In genomic region chr6:33695451-33695855, GRCh38 we compare ENCODE assay signal across 12 cellular contexts. TPM values are rescaled to one million over a fixed set of nuclear protein-coding genes. Genes with fewer than 3 reads are reported as not detected.
DNase-seq lines count a peak whose midpoint lies in the region; ATAC-seq, FAIRE-seq and TF ChIP-seq lines count a peak whose summit lies in the region.
"Had no signal": no experiment of that assay in that cellular context is flagged by ENCODE, and none has a peak within 500 bp of the region (broad histone marks: within the 10 kb centered on the region; RNA-seq: fewer than 3 reads in every experiment).

No MANE protein-coding gene starts in this region.

- FAIRE-seq in H54 (lab: Jason Lieb, UNC) = no peak

- intact Hi-C loops in left ventricle myocardium inferior (cut with micrococcal nuclease) = no loop called here
- intact Hi-C loops in thyroid gland (cut with DNase I) = no loop called here
- intact Hi-C loops in left lung (cut with DNase I) = no loop called here

- TF ChIP-seq POLR2A in thyroid gland (IDR thresholded peaks at IDR 0.05) (no peak), H54 (IDR thresholded peaks at IDR 0.05; ENCODE audit: low read depth, low read length) (no peak)

- no peaks in the 10 kb centered on the region for H3K9me3 Mint-ChIP-seq in activated T-cell treated with anti-CD3 and anti-CD28 coated beads, Interleukin-2, amount 50 U/mL, for 72 hours
- H3K9me3 Mint-ChIP-seq in activated CD4-positive, alpha-beta memory T cell treated with anti-CD3 and anti-CD28 coated beads, Interleukin-2, amount 10 ng/mL, durations not matched to agents 7 days and 5 days = no peaks in the 10 kb centered on the region

- ATAC-seq in activated T-cell treated with anti-CD3 and anti-CD28 coated beads, Interleukin-2, amount 50 U/mL, for 72 hours (replicated peaks in 1 of 2) = no peak
- ATAC-seq in left lung = no peak

- no peak overlapping the region for H3K4me3 ChIP-seq in left ventricle myocardium inferior
- no peak overlapping the region for H3K4me3 ChIP-seq in thyroid gland (replicated peaks in 1 of 3)
- H3K4me3 ChIP-seq in left lung = no peak overlapping the region

- H3K27me3 ChIP-seq in left ventricle myocardium inferior (ENCODE audit: low read depth) = no peaks in the 10 kb centered on the region
- H3K27me3 ChIP-seq in thyroid gland = no peaks in the 10 kb centered on the region
- no peaks in the 10 kb centered on the region for H3K27me3 ChIP-seq in left lung

- H3K9me3 ChIP-seq in left ventricle myocardium inferior (replicated peaks) = no peaks in the 10 kb centered on the region
- no peaks in the 10 kb centered on the region for H3K9me3 ChIP-seq in thyroid gland
- no peaks in the 10 kb centered on the region for H3K9me3 ChIP-seq in left lung

- peaks cover 8 to 14% of the 10 kb centered on the region in 2 donors for H3K36me3 Mint-ChIP-seq in activated T-cell treated with anti-CD3 and anti-CD28 coated beads, Interleukin-2, amount 50 U/mL, for 72 hours (ENCODE audit: insufficient read depth in 2 of 2)
- peaks cover 86% of the 10 kb centered on the region for H3K36me3 Mint-ChIP-seq in activated CD4-positive, alpha-beta memory T cell treated with anti-CD3 and anti-CD28 coated beads, Interleukin-2, amount 10 ng/mL, durations not matched to agents 7 days and 5 days (ENCODE audit: low read depth)

- H3K4me1 ChIP-seq in left ventricle myocardium inferior (peaks cover 100% of the 10 kb centered on the region), thyroid gland (peaks cover 20 to 52% of the 10 kb centered on the region in 2 donors), left lung (peaks cover 14 to 77% of the 10 kb centered on the region in 2 donors)

- H3K27me3 Mint-ChIP-seq in activated T-cell treated with anti-CD3 and anti-CD28 coated beads, Interleukin-2, amount 50 U/mL, for 72 hours (ENCODE audit: low read depth) = no peaks in the 10 kb centered on the region
- no peaks in the 10 kb centered on the region for H3K27me3 Mint-ChIP-seq in activated CD4-positive, alpha-beta memory T cell treated with anti-CD3 and anti-CD28 coated beads, Interleukin-2, amount 10 ng/mL, durations not matched to agents 7 days and 5 days

- POLR2A ChIA-PET in activated CD4-positive, alpha-beta memory T cell treated with anti-CD3 and anti-CD28 coated beads, Interleukin-2, amount 10 ng/mL, durations not matched to agents 7 days and 5 days (lab: Charles Lee) = interaction anchor here (0.9 to 4.1 kb wide), 8 partner anchors 8 to 209 kb away, joined by 3 to 25 read pairs (median 4); partner anchors contain the start of genes ITPR3 and UQCC2

- WGBS in thyroid gland, 2 donors = 71 to 92% methylated on average over 6 to 12 of the region's 15 CpGs

- H3K27ac ChIP-seq in left ventricle myocardium inferior (replicated peaks) (peak overlapping the region; percentile 90), thyroid gland (peak overlapping the region in 2 of 3 donors; percentile 38 to 56), left lung (peak overlapping the region in 1 of 2 donors; percentile 26)

- no peak for TF ChIP-seq CTCF in left ventricle myocardium inferior (IDR thresholded peaks at IDR 0.05; ENCODE audit: borderline replicate concordance)
- TF ChIP-seq CTCF in thyroid gland (IDR thresholded peaks at IDR 0.05) = no peak
- no peak for TF ChIP-seq CTCF in left lung (IDR thresholded peaks at IDR 0.05)

- H3K36me3 ChIP-seq in left ventricle myocardium inferior = peaks cover 14% of the 10 kb centered on the region
- H3K36me3 ChIP-seq in thyroid gland = peaks cover 54 to 62% of the 10 kb centered on the region in 2 donors
- peaks cover 0 to 87% of the 10 kb centered on the region in 2 donors for H3K36me3 ChIP-seq in left lung

- no peak overlapping the region for H3K4me3 Mint-ChIP-seq in activated T-cell treated with anti-CD3 and anti-CD28 coated beads, Interleukin-2, amount 50 U/mL, for 72 hours
- no peak overlapping the region for H3K4me3 Mint-ChIP-seq in activated CD4-positive, alpha-beta memory T cell treated with anti-CD3 and anti-CD28 coated beads, Interleukin-2, amount 10 ng/mL, durations not matched to agents 7 days and 5 days

- DNase-seq in activated T-cell treated with anti-CD3 and anti-CD28 coated beads, Interleukin-2, amount 50 U/mL, for 72 hours = no peak
- DNase-seq in activated T-cell treated with anti-CD3 and anti-CD28 coated beads for 4 hours (no peak), left ventricle myocardium inferior (no peak), thyroid gland (no peak), NCI-H2227 treated with DMSO at 0.1 percent for 48 hours (lab: John Stamatoyannopoulos, UW) (no peak), left lung (no peak), H54 (ENCODE audit: insufficient read length, low spot score) (no peak)
- no peak for DNase-seq in activated CD4-positive, alpha-beta memory T cell treated with anti-CD3 and anti-CD28 coated beads, Interleukin-2, amount 10 ng/mL, durations not matched to agents 7 days and 5 days
- DNase-seq: activated CD4-positive, CD25-positive, alpha-beta regulatory T cell treated with anti-CD3 and anti-CD28 coated beads, Interleukin-2, amount 50 U/mL, for 72 hours; cerebellar nuclear complex had no signal

- peak overlapping the region; percentile 96 for H3K27ac Mint-ChIP-seq in activated T-cell treated with anti-CD3 and anti-CD28 coated beads, Interleukin-2, amount 50 U/mL, for 72 hours
- peak overlapping the region; percentile 97 for H3K27ac Mint-ChIP-seq in activated CD4-positive, alpha-beta memory T cell treated with anti-CD3 and anti-CD28 coated beads, Interleukin-2, amount 10 ng/mL, durations not matched to agents 7 days and 5 days

- CTCF ChIA-PET in activated CD4-positive, alpha-beta memory T cell treated with anti-CD3 and anti-CD28 coated beads, Interleukin-2, amount 10 ng/mL, durations not matched to agents 7 days and 5 days (lab: Charles Lee) = interaction anchor here (1.1 to 4.0 kb wide), 3 partner anchors 16 to 110 kb away, joined by 3 to 18 read pairs (median 7); partner anchors contain the start of gene UQCC2

- peaks cover 84% of the 10 kb centered on the region for H3K4me1 Mint-ChIP-seq in activated T-cell treated with anti-CD3 and anti-CD28 coated beads, Interleukin-2, amount 50 U/mL, for 72 hours (ENCODE audit: low read depth)
- peaks cover 92% of the 10 kb centered on the region for H3K4me1 Mint-ChIP-seq in activated CD4-positive, alpha-beta memory T cell treated with anti-CD3 and anti-CD28 coated beads, Interleukin-2, amount 10 ng/mL, durations not matched to agents 7 days and 5 days

RNA-seq across cellular contexts. Expression of gene UQCC2, which starts 16.0 kb away (rescaled TPM):
- 10 to 100 TPM; 50.6 to 59.9 TPM for total RNA-seq in activated T-cell treated with anti-CD3 and anti-CD28 coated beads, Interleukin-2, amount 50 U/mL, for 72 hours
- total RNA-seq in activated CD4-positive, alpha-beta memory T cell treated with anti-CD3 and anti-CD28 coated beads, Interleukin-2, amount 10 ng/mL, durations not matched to agents 7 days and 5 days = 10 to 100 TPM; 70.7 to 75.3 TPM
- 199 TPM for total RNA-seq in left ventricle myocardium inferior
- 10 to 100 TPM; 21.1 to 74.7 (median 32.7) TPM for total RNA-seq in thyroid gland
- 10 to 100 TPM; 60.3 to 73.7 TPM for total RNA-seq in left lung

RNA-seq across cellular contexts. Expression of gene IP6K3, which starts 51.3 kb away (rescaled TPM):
- not detected for total RNA-seq in activated T-cell treated with anti-CD3 and anti-CD28 coated beads, Interleukin-2, amount 50 U/mL, for 72 hours
- total RNA-seq in activated CD4-positive, alpha-beta memory T cell treated with anti-CD3 and anti-CD28 coated beads, Interleukin-2, amount 10 ng/mL, durations not matched to agents 7 days and 5 days = not detected
- total RNA-seq in left ventricle myocardium inferior (42.0 TPM), thyroid gland (10 to 100 TPM in 3 of 4 donors, 1 to 10 TPM in 1; 7.9 to 20.5 (median 17.1) TPM), left lung (1 to 10 TPM in 1 of 2 donors, under 1 TPM in 1; 0.87 to 3.4 TPM)
- total RNA-seq: HT1080, pulmonary artery endothelial cell had no signal
